8 cellular contexts compared by ENCODE assay signal in genomic region chr5:70400984-70401686, GRCh38.
DNase-seq lines count a peak whose midpoint lies in the region; ATAC-seq, FAIRE-seq and TF ChIP-seq lines count a peak whose summit lies in the region.
"Not testable (repeated sequence)": the region's sequence is repeated elsewhere in the genome, so short reads cannot be mapped to it uniquely, and the experiment has no call there.

No MANE protein-coding gene starts in this region.

- CTCF ChIA-PET in activated naive CD4-positive, alpha-beta T cell treated with anti-CD3 and anti-CD28 coated beads for 36 hours (lab: Charles Lee); HepG2 (lab: Yijun Ruan, JAX; ENCODE audit: low intra/inter-chr PET ratio, low total read pairs): not testable (repeated sequence)

- H3K4me3 Mint-ChIP-seq in T-helper 1 cell treated with Interleukin-12 subunit alpha and Interleukin-12 subunit beta and Interleukin-4 antibody, amounts not matched to agents 30 μg/mL and 1 μg/mL, for 36 hours = peak overlapping the region; percentile 80
- H3K4me3 Mint-ChIP-seq in activated naive CD4-positive, alpha-beta T cell treated with anti-CD3 and anti-CD28 coated beads for 36 hours = peak overlapping the region; percentile 67

- intact Hi-C loops in activated naive CD4-positive, alpha-beta T cell treated with anti-CD3 and anti-CD28 coated beads for 36 hours (cut with micrococcal nuclease); HepG2 (cut with micrococcal nuclease; ENCODE audit: unreplicated experiment): not testable (repeated sequence)

- 0% methylated on average over 1 of the region's 71 CpGs for WGBS in HepG2 (ENCODE audit: low lambda C conversion rate)

- H3K27ac ChIP-seq in epithelial cell of prostate = peak overlapping the region; percentile 50
- peak overlapping the region; percentile 44 for H3K27ac ChIP-seq in HepG2 (ENCODE audit: extremely low read length, insufficient read depth, low read length)
- peak overlapping the region; percentile 32 for H3K27ac ChIP-seq in rectal smooth muscle tissue (ENCODE audit: low read depth, low read length)

- not testable (repeated sequence) for H3K9me3 Mint-ChIP-seq in T-helper 1 cell treated with Interleukin-12 subunit alpha and Interleukin-12 subunit beta and Interleukin-4 antibody, amounts not matched to agents 30 μg/mL and 1 μg/mL, for 36 hours; activated naive CD4-positive, alpha-beta T cell treated with anti-CD3 and anti-CD28 coated beads for 36 hours

- H4K20me1 ChIP-seq in HepG2 (ENCODE audit: insufficient read depth, low read length) = not testable (repeated sequence)

- H3K9ac ChIP-seq in ES-I3 (ENCODE audit: low read depth, low read length) (peak overlapping the region; percentile 53; the same call in 1 of the 2 replicates), HepG2 (ENCODE audit: insufficient read depth, low read depth, low read length) (0 out of 2 replicates have a peak overlapping the region, but pooled peaks have one; percentile 34)
- H3K9ac ChIP-seq in rectal smooth muscle tissue (ENCODE audit: low read length) = not testable (repeated sequence)

- peak in 1 of 2 experiments; percentile 36; a peak in 1 of 4 replicates for TF ChIP-seq POLR2A in HepG2 (IDR thresholded peaks at IDR 0.05; ENCODE audit: insufficient read depth in 1 of 2, low read depth in 2 of 2, low read length in 2 of 2)

- not testable (repeated sequence) for H2AFZ ChIP-seq in HepG2 (ENCODE audit: low read length)

- in situ Hi-C loops in HepG2 (cut with HindIII; ENCODE audit: extremely low pct_ligation_motif_present, low pct_unique_long_range_greater_than_20kb) = not testable (repeated sequence)

- not testable (repeated sequence) for TF ChIP-seq CTCF in HepG2 (CRISPR knock-in tag; IDR thresholded peaks at IDR 0.05)

- POLR2A ChIA-PET in HepG2 (lab: Yijun Ruan, JAX) = not testable (repeated sequence)

- H3K4me1 ChIP-seq in ES-I3 (ENCODE audit: insufficient read depth, low read length); HepG2 (ENCODE audit: insufficient read depth, low read length); rectal smooth muscle tissue (ENCODE audit: control insufficient read depth, insufficient read depth, low read length): not testable (repeated sequence)

- H3K79me2 ChIP-seq in HepG2 (ENCODE audit: insufficient read depth, low read length) = not testable (repeated sequence)

- TF ChIP-seq RAD21 in HepG2 (CRISPR knock-in tag; IDR thresholded peaks at IDR 0.05) = not testable (repeated sequence)

- DNase-seq in activated naive CD4-positive, alpha-beta T cell treated with anti-CD3 and anti-CD28 coated beads for 36 hours = peak; percentile 34
- not testable (repeated sequence) for DNase-seq in epithelial cell of prostate (ENCODE audit: low read depth, low spot score); HepG2 (ENCODE audit: low spot score)
- DNase-seq in superior temporal gyrus (ENCODE audit: extremely low spot score) = peak; percentile 2

- H3K9me3 ChIP-seq in ES-I3 (ENCODE audit: control insufficient read depth, insufficient read depth, low read length); HepG2 (ENCODE audit: low read length): not testable (repeated sequence)

- H3K4me1 Mint-ChIP-seq in T-helper 1 cell treated with Interleukin-12 subunit alpha and Interleukin-12 subunit beta and Interleukin-4 antibody, amounts not matched to agents 30 μg/mL and 1 μg/mL, for 36 hours (ENCODE audit: low read depth); activated naive CD4-positive, alpha-beta T cell treated with anti-CD3 and anti-CD28 coated beads for 36 hours (ENCODE audit: low read depth): not testable (repeated sequence)

- not testable (repeated sequence) for BruUV-seq in HepG2 (replicated peaks; lab: Mats Ljungman, UMichigan)

- H3K36me3 ChIP-seq in ES-I3 (ENCODE audit: insufficient read depth, low read length); HepG2 (replicated peaks in 1 of 2; ENCODE audit: control insufficient read depth in 1 of 2, insufficient read depth in 2 of 2, low read length in 2 of 2); rectal smooth muscle tissue (ENCODE audit: control insufficient read depth, insufficient read depth, low read length): not testable (repeated sequence)

- peak overlapping the region; percentile 40 to 58 (median 50); a peak in 4 of 6 replicates for H3K4me3 ChIP-seq in HepG2 (replicated peaks in 1 of 3; ENCODE audit: insufficient read depth in 1 of 3, low read depth in 2 of 3, low read length in 3 of 3)
- peak overlapping the region; percentile 45 for H3K4me3 ChIP-seq in rectal smooth muscle tissue (ENCODE audit: low read length)

- ATAC-seq in HG03354 (IDR thresholded peaks at IDR 0.05; ENCODE audit: poor library complexity, severe bottlenecking, unreplicated experiment) (peak; percentile 97), HepG2 (peak; percentile 99)

- H3K36me3 Mint-ChIP-seq in T-helper 1 cell treated with Interleukin-12 subunit alpha and Interleukin-12 subunit beta and Interleukin-4 antibody, amounts not matched to agents 30 μg/mL and 1 μg/mL, for 36 hours (ENCODE audit: low read depth); activated naive CD4-positive, alpha-beta T cell treated with anti-CD3 and anti-CD28 coated beads for 36 hours (ENCODE audit: low read depth): not testable (repeated sequence)

- not testable (repeated sequence) for H3K4me2 ChIP-seq in HepG2 (ENCODE audit: low read depth, low read length)

- H3K27me3 Mint-ChIP-seq in T-helper 1 cell treated with Interleukin-12 subunit alpha and Interleukin-12 subunit beta and Interleukin-4 antibody, amounts not matched to agents 30 μg/mL and 1 μg/mL, for 36 hours (ENCODE audit: low read depth); activated naive CD4-positive, alpha-beta T cell treated with anti-CD3 and anti-CD28 coated beads for 36 hours (ENCODE audit: low read depth): not testable (repeated sequence)

- H3K27me3 ChIP-seq in HepG2 (ENCODE audit: control insufficient read depth in 1 of 2, insufficient read depth in 2 of 2, low read length in 2 of 2); rectal smooth muscle tissue (ENCODE audit: control insufficient read depth, insufficient read depth, low read length): not testable (repeated sequence)

- TF ChIP-seq EP300 in HepG2 (IDR thresholded peaks at IDR 0.05; ENCODE audit: low read depth in 2 of 2, low read length in 2 of 2); HepG2 (CRISPR knock-in tag; IDR thresholded peaks at IDR 0.05; ENCODE audit: borderline replicate concordance): not testable (repeated sequence)

- not testable (repeated sequence) for FAIRE-seq in HepG2 (lab: Jason Lieb, UNC)

- peak overlapping the region; percentile 82 for H3K27ac Mint-ChIP-seq in T-helper 1 cell treated with Interleukin-12 subunit alpha and Interleukin-12 subunit beta and Interleukin-4 antibody, amounts not matched to agents 30 μg/mL and 1 μg/mL, for 36 hours
- not testable (repeated sequence) for H3K27ac Mint-ChIP-seq in activated naive CD4-positive, alpha-beta T cell treated with anti-CD3 and anti-CD28 coated beads for 36 hours

TF ChIP-seq in HepG2, 621 proteins besides CTCF, POLR2A, EP300 and RAD21 (continues in another document):
- TF ChIP-seq ZNF574 (CRISPR knock-in tag; IDR thresholded peaks at IDR 0.05) (peak; percentile 51; the same call in 1 of the 2 replicates), YY1 (IDR thresholded peaks at IDR 0.05; ENCODE audit: insufficient read depth, insufficient replicate concordance, low read depth, low read length) (peak; percentile 13)
